In genomic region chr17:9022553-9023388, GRCh38 we compare ENCODE assay signal across 8 cellular contexts. TPM values are rescaled to one million over a fixed set of nuclear protein-coding genes. Genes with fewer than 3 reads are reported as not detected.
DNase-seq lines count a peak whose midpoint lies in the region; ATAC-seq and TF ChIP-seq lines count a peak whose summit lies in the region.
"Had no signal": no experiment of that assay in that cellular context is flagged by ENCODE, and none has a peak within 500 bp of the region (broad histone marks: within the 10 kb centered on the region; RNA-seq: fewer than 3 reads in every experiment).

No MANE protein-coding gene starts in this region.

- H3K9ac ChIP-seq in IMR-90 (ENCODE audit: low read depth, low read length): no peak overlapping the region

- no peak overlapping the region for H2BK15ac ChIP-seq in IMR-90 (ENCODE audit: low read depth, low read length)

- no peak for TF ChIP-seq CTCF in IMR-90 (conservative IDR thresholded peaks at IDR 0.05; ENCODE audit: low read depth, low read length)

- H3K9me3 Mint-ChIP-seq in stimulated activated naive B cell treated with anti-CD40 and anti-IgM and Interleukin-4, amounts not matched to agents 10 μg/mL and 1 μg/mL and 100 μg/mL, for 72 hours: no peaks in the 10 kb centered on the region

- H3K4me1 Mint-ChIP-seq in stimulated activated naive B cell treated with anti-CD40 and anti-IgM and Interleukin-4, amounts not matched to agents 10 μg/mL and 1 μg/mL and 100 μg/mL, for 72 hours: peaks cover 6 to 32% of the 10 kb centered on the region in 2 donors

- no peaks in the 10 kb centered on the region for H3K9me1 ChIP-seq in IMR-90 (ENCODE audit: insufficient read depth, low read length)

- peak overlapping the region; percentile 89 for H3K27ac Mint-ChIP-seq in stimulated activated naive B cell treated with anti-CD40 and anti-IgM and Interleukin-4, amounts not matched to agents 10 μg/mL and 1 μg/mL and 100 μg/mL, for 72 hours

- H3K4me1 ChIP-seq in IMR-90 (ENCODE audit: control insufficient read depth, insufficient read depth, low read length): no peaks in the 10 kb centered on the region

- H2BK120ac ChIP-seq in IMR-90 (ENCODE audit: low read depth, low read length): no peak overlapping the region

- no peak overlapping the region for H4K8ac ChIP-seq in IMR-90 (ENCODE audit: low read depth in 2 of 2, low read length in 2 of 2)

- peaks cover 35 to 36% of the 10 kb centered on the region in 2 donors for H3K27me3 Mint-ChIP-seq in stimulated activated naive B cell treated with anti-CD40 and anti-IgM and Interleukin-4, amounts not matched to agents 10 μg/mL and 1 μg/mL and 100 μg/mL, for 72 hours

- TF ChIP-seq RAD21 in IMR-90 (IDR thresholded peaks at IDR 0.05; ENCODE audit: low read length): no peak

- no TSS peak for BruUV-seq in IMR-90 (replicated peaks; lab: Mats Ljungman, UMichigan)

- no peak overlapping the region for H4K91ac ChIP-seq in IMR-90 (ENCODE audit: insufficient read depth, low read depth, low read length)

- ATAC-seq in IMR-90 (ENCODE audit: low read depth) (no peak), GM18861 (IDR thresholded peaks at IDR 0.05; ENCODE audit: unreplicated experiment) (no peak), GM21367 (IDR thresholded peaks at IDR 0.05; ENCODE audit: unreplicated experiment) (no peak)
- no peak for ATAC-seq in stimulated activated naive B cell treated with anti-CD40 and anti-IgM and Interleukin-4, amounts not matched to agents 10 μg/mL and 1 μg/mL and 100 μg/mL, for 72 hours (replicated peaks)

- H4K20me1 ChIP-seq in IMR-90 (ENCODE audit: insufficient read depth, low read length): no peaks in the 10 kb centered on the region

- H3K56ac ChIP-seq in IMR-90 (ENCODE audit: extremely low read depth, insufficient read depth, low read length): no peak overlapping the region

- H3K36me3 ChIP-seq in IMR-90 (ENCODE audit: control insufficient read depth, insufficient read depth, low read length): no peaks in the 10 kb centered on the region

- dilution Hi-C loops in IMR-90 (cut with HindIII; ENCODE audit: low sequenced_read_pairs, unreplicated experiment): no loop called here

- peaks cover 8% of the 10 kb centered on the region; the same call in 1 of the 2 replicates for H3K9me3 ChIP-seq in IMR-90 (ENCODE audit: control insufficient read depth, insufficient read depth, low read length)

- no peak overlapping the region for H2BK20ac ChIP-seq in IMR-90 (ENCODE audit: low read depth, low read length)

- peaks cover 0 to 3% of the 10 kb centered on the region in 2 donors for H3K36me3 Mint-ChIP-seq in stimulated activated naive B cell treated with anti-CD40 and anti-IgM and Interleukin-4, amounts not matched to agents 10 μg/mL and 1 μg/mL and 100 μg/mL, for 72 hours

- H2BK5ac ChIP-seq in IMR-90 (ENCODE audit: low read depth, low read length, poor library complexity, severe bottlenecking): no peak overlapping the region

- in situ Hi-C loops in IMR-90 (cut with MboI; ENCODE audit: low sequenced_read_pairs): no loop called here

- H3K4me2 ChIP-seq in IMR-90 (ENCODE audit: low read depth, low read length): no peak overlapping the region; the same call in 1 of the 2 replicates

- intact Hi-C loops in IMR-90 (cut with micrococcal nuclease): loop anchor here (10.0 kb wide), 1 partner anchor 272 kb away; no protein-coding TSS in a partner anchor

- no peak overlapping the region for H4K5ac ChIP-seq in IMR-90 (ENCODE audit: low read depth, low read length)

- H3K4ac ChIP-seq in IMR-90 (ENCODE audit: low read depth, low read length): no peak overlapping the region

- no peak for TF ChIP-seq POLR2A in IMR-90 (IDR thresholded peaks at IDR 0.05; ENCODE audit: low read depth, low read length)

- CTCF ChIA-PET in IMR-90 (lab: Yijun Ruan, JAX): no interaction called here

- POLR2A ChIA-PET in IMR-90 (lab: Charles Lee; ENCODE audit: unreplicated experiment): no interaction called here

- peak overlapping the region; percentile 85 to 90 for H3K4me3 Mint-ChIP-seq in stimulated activated naive B cell treated with anti-CD40 and anti-IgM and Interleukin-4, amounts not matched to agents 10 μg/mL and 1 μg/mL and 100 μg/mL, for 72 hours

- H3K79me1 ChIP-seq in IMR-90 (ENCODE audit: low read depth in 1 of 2, low read length in 2 of 2): no peaks in the 10 kb centered on the region

- H3K18ac ChIP-seq in IMR-90 (ENCODE audit: low read depth, low read length): no peak overlapping the region

- peaks cover 44% of the 10 kb centered on the region for H3K27me3 ChIP-seq in IMR-90 (ENCODE audit: control insufficient read depth, insufficient read depth, low read length)

- H2AK5ac ChIP-seq in IMR-90 (ENCODE audit: low read depth, low read length): no peak overlapping the region

- 4% methylated on average over 76 of the region's 110 CpGs; no CpG with 5 or more reads in 1 of the 2 experiments for WGBS in IMR-90 (ENCODE audit: extremely low coverage in 2 of 2, insufficient read length in 1 of 2), 2 experiments

- H2AFZ ChIP-seq in IMR-90 (replicated peaks; ENCODE audit: low read length, poor library complexity): peak overlapping the region; percentile 59

- no peak overlapping the region for H2AK9ac ChIP-seq in IMR-90 (replicated peaks; ENCODE audit: low read depth, low read length, poor library complexity)

- no peak overlapping the region for H3K23ac ChIP-seq in IMR-90 (ENCODE audit: low read depth, low read length)

- no peak overlapping the region for H3K14ac ChIP-seq in IMR-90 (replicated peaks; ENCODE audit: low read depth, low read length)

- DNase-seq in IMR-90 (no peak), amniotic epithelial cell (ENCODE audit: low read depth) (peak; percentile 6), iris pigment epithelial cell (ENCODE audit: low read depth) (peak; percentile 23), AML-193 (lab: John Stamatoyannopoulos, UW) (no peak)
- no peak for DNase-seq in stimulated activated naive B cell treated with anti-CD40 and anti-IgM and Interleukin-4, amounts not matched to agents 10 μg/mL and 1 μg/mL and 100 μg/mL, for 72 hours

- no peak overlapping the region; the same call in 1 of the 2 replicates for H3K4me3 ChIP-seq in IMR-90 (ENCODE audit: insufficient read depth, low read depth, low read length)

- no peak overlapping the region for H3K27ac ChIP-seq in IMR-90 (ENCODE audit: insufficient read depth, low read length)

TF ChIP-seq in IMR-90, 13 proteins besides CTCF, POLR2A, EP300 and RAD21:
- TF ChIP-seq USF2 (IDR thresholded peaks at IDR 0.05; ENCODE audit: low read depth, low read length) (no peak), MAFK (IDR thresholded peaks at IDR 0.05; ENCODE audit: low read depth, low read length) (no peak), MAZ (IDR thresholded peaks at IDR 0.05; ENCODE audit: borderline replicate concordance, low read depth, low read length) (no peak), SMC3 (IDR thresholded peaks at IDR 0.05; ENCODE audit: low read depth, low read length) (no peak), NFE2L2 (IDR thresholded peaks at IDR 0.05; ENCODE audit: low read depth, low read length) (no peak), FOS (IDR thresholded peaks at IDR 0.05; ENCODE audit: low read depth, low read length) (no peak), ELK1 (IDR thresholded peaks at IDR 0.05; ENCODE audit: borderline replicate concordance, low read depth, low read length) (no peak), MXI1 (IDR thresholded peaks at IDR 0.05; ENCODE audit: borderline replicate concordance, low read depth, low read length) (no peak), CEBPB (IDR thresholded peaks at IDR 0.05; ENCODE audit: low read depth, low read length) (no peak), CHD1 (IDR thresholded peaks at IDR 0.05; ENCODE audit: low read depth, low read length) (no peak), RFX5 (IDR thresholded peaks at IDR 0.05; ENCODE audit: low read depth, low read length) (no peak), RCOR1 (IDR thresholded peaks at IDR 0.05; ENCODE audit: insufficient replicate concordance, low read length) (no peak), BHLHE40 (IDR thresholded peaks at IDR 0.05; ENCODE audit: low read depth, low read length) (no peak)

RNA-seq across cellular contexts. Expression of gene NTN1, which starts 1.5 kb away (rescaled TPM):
- total RNA-seq in IMR-90 (2012; rRNA removed): under 0.01 TPM in 1 of 2 replicates, not detected in the other
- polyA plus RNA-seq in IMR-90 (2012; rRNA removed): 0.07 and 0.11 TPM in 2 replicates
- 0.02 and 0.11 TPM in 2 replicates for polyA plus RNA-seq in IMR-90 (2012; cell fraction: cytosol; rRNA removed)
- polyA plus RNA-seq in IMR-90 (2012; cell fraction: nucleus; rRNA removed; ENCODE audit: low replicate concordance): 0.08 TPM in 2 replicates

RNA-seq across cellular contexts. Expression of gene PIK3R5, which starts 57.3 kb away (rescaled TPM):
- total RNA-seq in IMR-90 (2012; rRNA removed): not detected in 2 replicates
- polyA plus RNA-seq in IMR-90 (2012; rRNA removed): not detected in 2 replicates
- polyA plus RNA-seq in IMR-90 (2012; cell fraction: cytosol; rRNA removed): not detected in 2 replicates
- polyA plus RNA-seq in IMR-90 (2012; cell fraction: nucleus; rRNA removed; ENCODE audit: low replicate concordance): not detected in 2 replicates
- total RNA-seq: LHCN-M2 had no signal

Comparison
In these comparisons a context has a peak if more than half of its experiments do, and no peak if none do; other contexts are left out.
1. DNase-seq: peak in amniotic epithelial cell (single experiment) and iris pigment epithelial cell (single experiment); none in IMR-90 (single experiment), stimulated activated naive B cell treated with anti-CD40 and anti-IgM and Interleukin-4, amounts not matched to agents 10 μg/mL and 1 μg/mL and 100 μg/mL, for 72 hours (single experiment) and AML-193 (0 of 2).